ENCODE assay signal across 25 cellular contexts in genomic region chr19:19719798-19720197, GRCh38. TPM values are rescaled to one million over a fixed set of nuclear protein-coding genes. Genes with fewer than 3 reads are reported as not detected.
A peak's percentile ranks its signal among the peaks of the same experiment; 100 is the strongest.
DNase-seq lines count a peak whose midpoint lies in the region; ATAC-seq, FAIRE-seq and TF ChIP-seq lines count a peak whose summit lies in the region.
"Had no signal": no experiment of that assay in that cellular context is flagged by ENCODE, and none has a peak within 500 bp of the region (broad histone marks: within the 10 kb centered on the region; RNA-seq: fewer than 3 reads in every experiment).

No MANE protein-coding gene starts in this region.

- CTCF ChIA-PET in HepG2 (lab: Yijun Ruan, JAX; ENCODE audit: low intra/inter-chr PET ratio, low total read pairs) = no interaction called here

- POLR2A ChIA-PET in HepG2 (lab: Yijun Ruan, JAX) = no interaction called here

- WGBS in HepG2 (ENCODE audit: low lambda C conversion rate) = 94% methylated on average over 2 of the region's 2 CpGs
- 60% methylated on average over 2 of the region's 2 CpGs for WGBS in right lobe of liver (ENCODE audit: insufficient coverage, low coverage, low lambda C conversion rate, missing lambda C conversion rate)
- WGBS in liver = 92% methylated on average over 2 of the region's 2 CpGs
- 94 to 96% methylated on average over 2 of the region's 2 CpGs for whole genome bisulfite sequencing in sigmoid colon, 2 donors

- TF ChIP-seq POLR2A in HepG2 (IDR thresholded peaks at IDR 0.05; ENCODE audit: insufficient read depth in 1 of 2, low read depth in 2 of 2, low read length in 2 of 2) (no peak), right lobe of liver (IDR thresholded peaks at IDR 0.05) (no peak), sigmoid colon (IDR thresholded peaks at IDR 0.05) (no peak)

- H3K36me3 Mint-ChIP-seq in immature natural killer cell = peaks cover 56 to 65% (median 62%) of the 10 kb centered on the region in 3 donors

- H3K36me3 ChIP-seq in HepG2 (replicated peaks in 1 of 2; ENCODE audit: control insufficient read depth in 1 of 2, insufficient read depth in 2 of 2, low read length in 2 of 2) (peaks cover 0 to 11% of the 10 kb centered on the region in 2 experiments; a peak in 2 of 5 replicates), right lobe of liver (no peaks in the 10 kb centered on the region), liver (ENCODE audit: control insufficient read depth in 4 of 4, insufficient read depth in 3 of 4, low read depth in 1 of 4, low read length in 3 of 4) (peaks cover 0 to 4% (median under 1%) of the 10 kb centered on the region in 4 donors), sigmoid colon (peaks cover 0 to 43% (median 11%) of the 10 kb centered on the region in 4 donors), right atrium auricular region (peaks cover 21% of the 10 kb centered on the region)
- H3K36me3 ChIP-seq: BE2C had no signal

- no TSS peak for BruUV-seq in HepG2 (replicated peaks; lab: Mats Ljungman, UMichigan)

- no peak for TF ChIP-seq RAD21 in HepG2 (CRISPR knock-in tag; IDR thresholded peaks at IDR 0.05)
- TF ChIP-seq RAD21 in liver (IDR thresholded peaks at IDR 0.05) = no peak

- no peak overlapping the region for H2AFZ ChIP-seq in HepG2 (ENCODE audit: low read length)

- H3K4me1 ChIP-seq in HepG2 (ENCODE audit: insufficient read depth, low read length) = no peaks in the 10 kb centered on the region
- H3K4me1 ChIP-seq in right lobe of liver = no peaks in the 10 kb centered on the region
- no peaks in the 10 kb centered on the region for H3K4me1 ChIP-seq in liver (ENCODE audit: control insufficient read depth in 4 of 4, insufficient read depth in 4 of 4, low read length in 3 of 4)
- no peaks in the 10 kb centered on the region for H3K4me1 ChIP-seq in sigmoid colon
- no peaks in the 10 kb centered on the region for H3K4me1 ChIP-seq in right atrium auricular region
- H3K4me1 ChIP-seq: BE2C, Peyer's patch had no signal

- no peak for FAIRE-seq in HepG2 (lab: Jason Lieb, UNC)
- FAIRE-seq: G401.6, GM12878, H1, K562 had no signal

- H4K20me1 ChIP-seq in HepG2 (ENCODE audit: insufficient read depth, low read length) = no peaks in the 10 kb centered on the region

- no peak for DNase-seq in HepG2 (ENCODE audit: low spot score)
- DNase-seq in right lobe of liver = no peak
- peak; percentile 63 for DNase-seq in OCI-M1 (lab: John Stamatoyannopoulos, UW)
- no peak for DNase-seq in sigmoid colon
- DNase-seq in right atrium auricular region (ENCODE audit: low spot score) = no peak
- DNase-seq in NCI-H524 treated with DMSO at 0.1 percent for 48 hours (lab: John Stamatoyannopoulos, UW) = no peak
- DNase-seq in immature natural killer cell = no peak
- DNase-seq: ACHN, BE2C, COR-L47, DMS53, HCEC 1CT, NCI-H1105 treated with DMSO at 0.1 percent for 48 hours, NCI-H146, NCI-H1930, NCI-H446, NCI-H526 treated with DMSO at 0.1 percent for 48 hours, Peyer's patch, SHP77 treated with DMSO at 0.1 percent for 48 hours had no signal

- H3K27ac ChIP-seq in HepG2 (ENCODE audit: extremely low read length, insufficient read depth, low read length) = no peak overlapping the region
- H3K27ac ChIP-seq in right lobe of liver = no peak overlapping the region
- no peak overlapping the region for H3K27ac ChIP-seq in liver (ENCODE audit: low read depth in 1 of 2, low read length in 2 of 2)
- no peak overlapping the region for H3K27ac ChIP-seq in sigmoid colon
- H3K27ac ChIP-seq in right atrium auricular region = no peak overlapping the region
- H3K27ac ChIP-seq: 22Rv1, Peyer's patch had no signal

- H3K79me2 ChIP-seq in HepG2 (ENCODE audit: insufficient read depth, low read length) = peaks cover 17% of the 10 kb centered on the region

- no peak overlapping the region for H3K4me3 Mint-ChIP-seq in immature natural killer cell

- H3K27me3 ChIP-seq in HepG2 (ENCODE audit: control insufficient read depth in 1 of 2, insufficient read depth in 2 of 2, low read length in 2 of 2) (no peaks in the 10 kb centered on the region), right lobe of liver (no peaks in the 10 kb centered on the region), liver (ENCODE audit: control insufficient read depth in 4 of 4, insufficient read depth in 4 of 4, low read length in 3 of 4) (no peaks in the 10 kb centered on the region), sigmoid colon (no peaks in the 10 kb centered on the region), right atrium auricular region (no peaks in the 10 kb centered on the region)
- H3K27me3 ChIP-seq: BE2C, Peyer's patch had no signal

- H3K9me3 ChIP-seq in HepG2 (ENCODE audit: low read length) = peaks cover 80% of the 10 kb centered on the region
- H3K9me3 ChIP-seq in right lobe of liver = peaks cover 0 to 28% (median 4%) of the 10 kb centered on the region in 4 donors
- H3K9me3 ChIP-seq in liver (ENCODE audit: control insufficient read depth in 4 of 4, low read length in 3 of 4) = peaks cover 12 to 42% (median 28%) of the 10 kb centered on the region in 4 donors
- H3K9me3 ChIP-seq in sigmoid colon = peaks cover 29 to 77% (median 60%) of the 10 kb centered on the region in 4 donors
- H3K9me3 ChIP-seq in right atrium auricular region = peaks cover 33 to 79% of the 10 kb centered on the region in 2 donors
- H3K9me3 ChIP-seq: BE2C had no signal

- H3K4me1 Mint-ChIP-seq in immature natural killer cell = peaks cover 13 to 41% of the 10 kb centered on the region in 2 donors

- TF ChIP-seq EP300 in HepG2 (IDR thresholded peaks at IDR 0.05; ENCODE audit: low read depth in 2 of 2, low read length in 2 of 2) (no peak), HepG2 (CRISPR knock-in tag; IDR thresholded peaks at IDR 0.05; ENCODE audit: borderline replicate concordance) (no peak), sigmoid colon (IDR thresholded peaks at IDR 0.05) (no peak)

- peaks cover 0 to 8% (median 1%) of the 10 kb centered on the region in 3 donors for H3K27me3 Mint-ChIP-seq in immature natural killer cell (ENCODE audit: low read depth in 3 of 3)

- H3K9ac ChIP-seq in HepG2 (ENCODE audit: insufficient read depth, low read depth, low read length) = no peak overlapping the region
- no peak overlapping the region for H3K9ac ChIP-seq in liver (ENCODE audit: low read depth in 1 of 2, low read length in 2 of 2)

- in situ Hi-C loops in HepG2 (cut with HindIII; ENCODE audit: extremely low pct_ligation_motif_present, low pct_unique_long_range_greater_than_20kb) = no loop called here

- TF ChIP-seq CTCF in HepG2 (CRISPR knock-in tag; IDR thresholded peaks at IDR 0.05) (no peak), right lobe of liver (IDR thresholded peaks at IDR 0.05) (no peak), liver (IDR thresholded peaks at IDR 0.05; ENCODE audit: low read depth, low read length, missing input control) (no peak), sigmoid colon (IDR thresholded peaks at IDR 0.05) (no peak), right atrium auricular region (IDR thresholded peaks at IDR 0.05) (no peak)

- no peak for ATAC-seq in HepG2
- no peak for ATAC-seq in right lobe of liver
- ATAC-seq: GM12878, K562 had no signal

- H3K4me2 ChIP-seq in HepG2 (ENCODE audit: low read depth, low read length) = no peak overlapping the region

- peak overlapping the region in 1 of 6 donors; percentile 60 for H3K27ac Mint-ChIP-seq in immature natural killer cell

- H3K4me3 ChIP-seq in HepG2 (replicated peaks in 1 of 3; ENCODE audit: insufficient read depth in 1 of 3, low read depth in 2 of 3, low read length in 3 of 3) = no peak overlapping the region
- H3K4me3 ChIP-seq in right lobe of liver = no peak overlapping the region
- H3K4me3 ChIP-seq in liver (ENCODE audit: low read depth in 1 of 3, low read length in 3 of 3) = peak overlapping the region in 2 of 3 donors; percentile 14 to 23
- no peak overlapping the region for H3K4me3 ChIP-seq in sigmoid colon
- H3K4me3 ChIP-seq in right atrium auricular region = no peak overlapping the region
- H3K4me3 ChIP-seq: GM12878, K562, Peyer's patch had no signal

- intact Hi-C loops in HepG2 (cut with micrococcal nuclease; ENCODE audit: unreplicated experiment) (no loop called here), right lobe of liver (cut with DNase I) (no loop called here), sigmoid colon (cut with DNase I) (no loop called here)

- peaks cover 44 to 94% (median 79%) of the 10 kb centered on the region in 6 donors for H3K9me3 Mint-ChIP-seq in immature natural killer cell

RNA-seq across cellular contexts. Expression of gene ZNF14, which starts 13.1 kb away (rescaled TPM):
- total RNA-seq in HepG2 (2016; rRNA removed; fragmentation: Illumina TruSeq; extraction: Trizol) (6.2 and 8.8 TPM in 2 replicates), right lobe of liver (under 1 TPM; 0.25 to 0.67 (median 0.41) TPM), liver (1 to 10 TPM; 1.4 to 2.6 TPM), sigmoid colon (10 to 100 TPM in 2 of 4 donors, 1 to 10 TPM in 2; 7.8 to 14.5 (median 9.5) TPM), right atrium auricular region (1 to 10 TPM; 2.8 to 4.6 TPM)
- 1.2 and 1.4 TPM in 2 replicates for total RNA-seq in HepG2 (2016; cell fraction: cytosol; rRNA removed; fragmentation: Illumina TruSeq; extraction: Trizol; ENCODE audit: low read depth)
- total RNA-seq in HepG2 (2016; cell fraction: insoluble cytoplasmic fraction; rRNA removed; fragmentation: Illumina TruSeq; extraction: Trizol) = 5.8 and 9.2 TPM in 2 replicates
- 2.8 and 3.9 TPM in 2 replicates for total RNA-seq in HepG2 (2016; cell fraction: membrane; rRNA removed; fragmentation: Illumina TruSeq; extraction: Trizol)
- total RNA-seq in HepG2 (2016; cell fraction: nucleus; rRNA removed; fragmentation: Illumina TruSeq; extraction: Trizol) = 5.0 and 6.5 TPM in 2 replicates
- polyA plus RNA-seq in HepG2 (2011; rRNA removed) (1.5 and 1.9 TPM in 2 replicates), liver (under 1 TPM; 0.28 to 0.37 TPM), sigmoid colon (1 to 10 TPM; 1.2 to 3.6 (median 1.4) TPM), immature natural killer cell (10 to 100 TPM in 1 of 3 donors, 1 to 10 TPM in 2; 5.4 to 14.1 (median 7.1) TPM)
- polyA plus RNA-seq in HepG2 (2011; cell fraction: cytosol; rRNA removed) = 0.97 and 1.4 TPM in 2 replicates
- polyA plus RNA-seq in HepG2 (2011; cell fraction: nucleus; rRNA removed) = 0.85 and 0.92 TPM in 2 replicates
- 3.0 and 3.3 TPM in 2 replicates for polyA plus RNA-seq in HepG2 (2012)
- 0.28 and 0.34 TPM in 2 replicates for polyA plus RNA-seq in HepG2 (2016; cell fraction: cytosol; fragmentation: Illumina TruSeq; extraction: Trizol; ENCODE audit: low read depth)
- 4.4 and 5.6 TPM in 2 replicates for polyA plus RNA-seq in HepG2 (2016; cell fraction: insoluble cytoplasmic fraction; fragmentation: Illumina TruSeq; extraction: Trizol; ENCODE audit: low read depth)
- 0.72 and 0.88 TPM in 2 replicates for polyA plus RNA-seq in HepG2 (2016; cell fraction: membrane; fragmentation: Illumina TruSeq; extraction: Trizol; ENCODE audit: low read depth)
- 5.1 and 5.6 TPM in 2 replicates for polyA plus RNA-seq in HepG2 (2016; cell fraction: nucleus; fragmentation: Illumina TruSeq; extraction: Trizol; ENCODE audit: insufficient read depth, low read depth)
- 0.33 and 1.2 TPM in 2 replicates for polyA minus RNA-seq in HepG2 (2011; rRNA and poly(A)+ RNA removed; ENCODE audit: low replicate concordance)
- polyA minus RNA-seq in HepG2 (2011; cell fraction: cytosol; rRNA and poly(A)+ RNA removed) = 2.7 and 4.2 TPM in 2 replicates
- polyA minus RNA-seq in HepG2 (2011; cell fraction: nucleus; rRNA and poly(A)+ RNA removed) = 8.2 and 10.2 TPM in 2 replicates

RNA-seq across cellular contexts. Expression of gene ZNF101, which starts 51.2 kb away (rescaled TPM):
- total RNA-seq in HepG2 (2016; rRNA removed; fragmentation: Illumina TruSeq; extraction: Trizol) = 28.9 and 35.3 TPM in 2 replicates
- total RNA-seq in HepG2 (2016; cell fraction: cytosol; rRNA removed; fragmentation: Illumina TruSeq; extraction: Trizol; ENCODE audit: low read depth) = 5.8 and 9.2 TPM in 2 replicates
- total RNA-seq in HepG2 (2016; cell fraction: insoluble cytoplasmic fraction; rRNA removed; fragmentation: Illumina TruSeq; extraction: Trizol) = 30.1 and 36.1 TPM in 2 replicates
- 18.6 and 18.7 TPM in 2 replicates for total RNA-seq in HepG2 (2016; cell fraction: membrane; rRNA removed; fragmentation: Illumina TruSeq; extraction: Trizol)
- 18.7 and 19.2 TPM in 2 replicates for total RNA-seq in HepG2 (2016; cell fraction: nucleus; rRNA removed; fragmentation: Illumina TruSeq; extraction: Trizol)
- polyA plus RNA-seq in HepG2 (2011; rRNA removed) = 10.9 and 12.9 TPM in 2 replicates
- 5.0 and 7.2 TPM in 2 replicates for polyA plus RNA-seq in HepG2 (2011; cell fraction: cytosol; rRNA removed)
- polyA plus RNA-seq in HepG2 (2011; cell fraction: nucleus; rRNA removed) = 5.5 and 6.9 TPM in 2 replicates
- 7.8 and 8.8 TPM in 2 replicates for polyA plus RNA-seq in HepG2 (2012)
- polyA plus RNA-seq in HepG2 (2016; cell fraction: cytosol; fragmentation: Illumina TruSeq; extraction: Trizol; ENCODE audit: low read depth) = 4.9 and 6.0 TPM in 2 replicates
- polyA plus RNA-seq in HepG2 (2016; cell fraction: insoluble cytoplasmic fraction; fragmentation: Illumina TruSeq; extraction: Trizol; ENCODE audit: low read depth) = 24.4 and 28.4 TPM in 2 replicates
- polyA plus RNA-seq in HepG2 (2016; cell fraction: membrane; fragmentation: Illumina TruSeq; extraction: Trizol; ENCODE audit: low read depth) = 9.1 and 9.6 TPM in 2 replicates
- polyA plus RNA-seq in HepG2 (2016; cell fraction: nucleus; fragmentation: Illumina TruSeq; extraction: Trizol; ENCODE audit: insufficient read depth, low read depth) = 23.5 and 25.1 TPM in 2 replicates
- polyA minus RNA-seq in HepG2 (2011; rRNA and poly(A)+ RNA removed; ENCODE audit: low replicate concordance) = 4.7 and 7.8 TPM in 2 replicates
- 6.7 and 11.7 TPM in 2 replicates for polyA minus RNA-seq in HepG2 (2011; cell fraction: cytosol; rRNA and poly(A)+ RNA removed)
- 16.0 and 18.4 TPM in 2 replicates for polyA minus RNA-seq in HepG2 (2011; cell fraction: nucleus; rRNA and poly(A)+ RNA removed)
- total RNA-seq in right lobe of liver = 1 to 10 TPM; 1.7 to 5.1 (median 3.0) TPM
- 1 to 10 TPM; 4.6 to 6.9 TPM for total RNA-seq in liver
- 1 to 10 TPM; 1.5 to 2.4 TPM for polyA plus RNA-seq in liver
- 1 to 10 TPM; 4.7 to 6.4 (median 5.7) TPM for total RNA-seq in sigmoid colon
- 10 to 100 TPM in 2 of 3 donors, 1 to 10 TPM in 1; 9.9 to 24.2 (median 10.2) TPM for polyA plus RNA-seq in sigmoid colon
- total RNA-seq in right atrium auricular region = 1 to 10 TPM; 3.0 to 3.4 TPM
- 10 to 100 TPM; 33.9 to 51.4 (median 36.8) TPM for polyA plus RNA-seq in immature natural killer cell

RNA-seq across cellular contexts. Expression of gene ATP13A1, which starts 56.3 kb away (rescaled TPM):
- 9.8 and 23.2 TPM in 2 replicates for total RNA-seq in HepG2 (2016; rRNA removed; fragmentation: Illumina TruSeq; extraction: Trizol)
- 8.5 and 9.9 TPM in 2 replicates for total RNA-seq in HepG2 (2016; cell fraction: cytosol; rRNA removed; fragmentation: Illumina TruSeq; extraction: Trizol; ENCODE audit: low read depth)
- 5.9 and 25.7 TPM in 2 replicates for total RNA-seq in HepG2 (2016; cell fraction: insoluble cytoplasmic fraction; rRNA removed; fragmentation: Illumina TruSeq; extraction: Trizol)
- 11.2 and 13.7 TPM in 2 replicates for total RNA-seq in HepG2 (2016; cell fraction: membrane; rRNA removed; fragmentation: Illumina TruSeq; extraction: Trizol)
- total RNA-seq in HepG2 (2016; cell fraction: nucleus; rRNA removed; fragmentation: Illumina TruSeq; extraction: Trizol) = 38.0 and 41.5 TPM in 2 replicates
- polyA plus RNA-seq in HepG2 (2011; rRNA removed) = 41.0 and 41.7 TPM in 2 replicates
- polyA plus RNA-seq in HepG2 (2011; cell fraction: cytosol; rRNA removed) = 10.1 and 16.3 TPM in 2 replicates
- polyA plus RNA-seq in HepG2 (2011; cell fraction: nucleus; rRNA removed) = 461 and 645 TPM in 2 replicates
- 25.9 and 38.7 TPM in 2 replicates for polyA plus RNA-seq in HepG2 (2012)
- 4.4 and 5.2 TPM in 2 replicates for polyA plus RNA-seq in HepG2 (2016; cell fraction: cytosol; fragmentation: Illumina TruSeq; extraction: Trizol; ENCODE audit: low read depth)
- polyA plus RNA-seq in HepG2 (2016; cell fraction: insoluble cytoplasmic fraction; fragmentation: Illumina TruSeq; extraction: Trizol; ENCODE audit: low read depth) = 7.4 and 11.3 TPM in 2 replicates
- polyA plus RNA-seq in HepG2 (2016; cell fraction: membrane; fragmentation: Illumina TruSeq; extraction: Trizol; ENCODE audit: low read depth) = 8.0 and 10.2 TPM in 2 replicates
- 159 and 170 TPM in 2 replicates for polyA plus RNA-seq in HepG2 (2016; cell fraction: nucleus; fragmentation: Illumina TruSeq; extraction: Trizol; ENCODE audit: insufficient read depth, low read depth)
- 80.6 and 93.0 TPM in 2 replicates for polyA minus RNA-seq in HepG2 (2011; rRNA and poly(A)+ RNA removed; ENCODE audit: low replicate concordance)
- 18.7 and 21.6 TPM in 2 replicates for polyA minus RNA-seq in HepG2 (2011; cell fraction: cytosol; rRNA and poly(A)+ RNA removed)
- 57.6 and 63.4 TPM in 2 replicates for polyA minus RNA-seq in HepG2 (2011; cell fraction: nucleus; rRNA and poly(A)+ RNA removed)
- 100 to 1,000 TPM in 1 of 6 experiments, 10 to 100 TPM in 5; 26.3 to 159 (median 28.0) TPM for total RNA-seq in right lobe of liver
- total RNA-seq in liver = 10 to 100 TPM; 18.8 to 36.5 TPM
- polyA plus RNA-seq in liver = 10 to 100 TPM; 15.1 to 22.1 TPM
- total RNA-seq in sigmoid colon = 100 to 1,000 TPM in 2 of 4 donors, 10 to 100 TPM in 2; 55.5 to 145 (median 102) TPM
- polyA plus RNA-seq in sigmoid colon = 10 to 100 TPM in 1 of 3 donors, 1 to 10 TPM in 2; 6.6 to 54.9 (median 7.4) TPM
- 10 to 100 TPM; 23.6 to 62.1 TPM for total RNA-seq in right atrium auricular region
- polyA plus RNA-seq in immature natural killer cell = 10 to 100 TPM in 2 of 3 donors, 1 to 10 TPM in 1; 8.4 to 29.2 (median 18.6) TPM

Comparison
In these comparisons a context has a peak if more than half of its experiments do, and no peak if none do; other contexts are left out.
1. H3K4me3 ChIP-seq: peak in liver (2 of 3); none in HepG2 (0 of 3), right lobe of liver (0 of 3), sigmoid colon (0 of 4) and right atrium auricular region (0 of 2).